6 cellular contexts compared by ENCODE assay signal in the genomic region with DNA sequence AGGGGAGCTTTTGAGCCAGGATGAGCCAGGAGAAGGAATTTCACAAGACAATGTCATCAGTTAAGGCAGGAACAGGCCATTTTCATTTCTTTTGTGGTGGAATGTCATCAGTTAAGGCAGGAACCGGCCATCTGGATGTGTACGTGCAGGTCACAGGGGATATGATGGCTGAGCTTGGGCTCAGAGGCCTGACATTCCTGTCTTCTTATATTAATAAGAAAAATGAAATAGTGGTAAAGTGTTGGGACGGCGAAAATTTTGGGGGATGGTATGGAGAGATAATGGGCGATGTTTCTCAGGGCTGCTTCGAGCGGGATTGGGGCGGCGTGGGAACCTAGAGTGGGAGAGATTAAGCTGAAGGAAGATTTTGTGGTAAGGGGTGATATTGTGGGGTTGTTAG. TPM values are rescaled to one million over a fixed set of nuclear protein-coding genes. Genes with fewer than 3 reads are reported as not detected.
"Had no signal": no experiment of that assay in that cellular context is flagged by ENCODE, and none has a peak within 500 bp of the region (broad histone marks: within the 10 kb centered on the region; RNA-seq: fewer than 3 reads in every experiment).

No MANE protein-coding gene starts in this region.

RNA-seq across cellular contexts. Expression of gene GABRP, which starts 21.2 kb away (rescaled TPM):
- total RNA-seq: OCI-LY7, PC-3, RPMI7951, SJCRH30, SJSA1, SK-MEL-5 had no signal
